In the genomic region with DNA sequence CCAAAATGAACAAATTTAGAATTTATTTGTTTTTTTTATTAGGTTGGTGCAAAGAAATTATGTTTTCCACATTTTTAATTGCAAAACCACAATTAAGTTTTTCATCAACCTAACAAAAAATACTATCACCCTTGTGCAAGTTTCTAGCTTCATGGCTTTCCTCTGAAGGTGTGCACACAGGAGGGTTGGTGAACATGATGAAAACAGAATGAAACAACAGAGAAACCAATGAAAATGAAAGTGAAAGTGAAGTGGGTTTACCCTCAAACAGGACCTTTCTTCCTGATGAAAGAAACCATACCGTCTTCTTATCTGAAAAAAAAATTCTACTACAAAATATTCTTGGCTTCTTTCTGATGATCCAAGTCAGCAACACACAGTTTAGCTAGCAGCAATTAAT, we compare ENCODE assay signal across 8 cellular contexts.
DNase-seq lines count a peak whose midpoint lies in the region; TF ChIP-seq lines count a peak whose summit lies in the region.
"Had no signal": no experiment of that assay in that cellular context is flagged by ENCODE, and none has a peak within 500 bp of the region (broad histone marks: within the 10 kb centered on the region; RNA-seq: fewer than 3 reads in every experiment).

No MANE protein-coding gene starts in this region.

- H4K91ac ChIP-seq in neuronal stem cell (ENCODE audit: low read depth, low read length, poor library complexity), result no peak overlapping the region

- H3K14ac ChIP-seq in neuronal stem cell (ENCODE audit: low read length), result no peak overlapping the region

- no peak overlapping the region for H3K18ac ChIP-seq in neuronal stem cell (ENCODE audit: low read length)

- intact Hi-C loops in stomach (cut with DNase I; ENCODE audit: low total_unique reads), result no loop called here

- H3K9me3 ChIP-seq in OCI-LY1 (ENCODE audit: low read length), result no peaks in the 10 kb centered on the region
- H3K9me3 ChIP-seq in duodenal mucosa (ENCODE audit: control insufficient read depth in 1 of 2, low read length in 2 of 2), result no peaks in the 10 kb centered on the region
- H3K9me3 ChIP-seq in neuronal stem cell (replicated peaks in 1 of 2; ENCODE audit: control insufficient read depth in 2 of 2, insufficient read depth in 1 of 2, low read depth in 1 of 2, low read length in 2 of 2), result no peaks in the 10 kb centered on the region
- H3K9me3 ChIP-seq in stomach, result no peaks in the 10 kb centered on the region

- H3K79me2 ChIP-seq in OCI-LY1 (ENCODE audit: insufficient read depth, low read length), result no peaks in the 10 kb centered on the region

- H3K4me1 ChIP-seq in OCI-LY1 (ENCODE audit: insufficient read depth, low read length, severe bottlenecking) (peaks cover 12% of the 10 kb centered on the region), duodenal mucosa (ENCODE audit: control insufficient read depth in 1 of 2, insufficient read depth in 2 of 2, low read length in 2 of 2) (no peaks in the 10 kb centered on the region), neuronal stem cell (ENCODE audit: control insufficient read depth in 2 of 2, insufficient read depth in 1 of 2, low read depth in 1 of 2, low read length in 2 of 2) (peaks cover 3 to 6% of the 10 kb centered on the region in 2 donors), stomach (no peaks in the 10 kb centered on the region)

- no peaks in the 10 kb centered on the region for H3K9me2 ChIP-seq in OCI-LY1 (ENCODE audit: low read depth, low read length)

- H2BK12ac ChIP-seq in neuronal stem cell (ENCODE audit: low read length), result no peak overlapping the region

- no CpG with 5 or more reads among the region's 1 CpG for WGBS in neuronal stem cell (ENCODE audit: extremely low coverage in 2 of 2, insufficient read length in 2 of 2, insufficient replicate concordance in 1 of 2), 2 donors
- WGBS in stomach, 5 donors, result 2 to 15% (median 5%) methylated on average over 1 of the region's 1 CpG

- H3F3A ChIP-seq in OCI-LY1 (ENCODE audit: insufficient read depth, low read length), result no peaks in the 10 kb centered on the region

- no peak overlapping the region for H2BK15ac ChIP-seq in neuronal stem cell (ENCODE audit: low read length)

- H4K8ac ChIP-seq in neuronal stem cell (ENCODE audit: low read depth, low read length), result no peak overlapping the region

- TF ChIP-seq POLR2A in stomach (IDR thresholded peaks at IDR 0.05), result no peak

- H3K27me3 ChIP-seq in OCI-LY1 (ENCODE audit: insufficient read depth, low read length) (no peaks in the 10 kb centered on the region), duodenal mucosa (ENCODE audit: control insufficient read depth in 1 of 2, insufficient read depth in 2 of 2, low read length in 2 of 2) (no peaks in the 10 kb centered on the region), neuronal stem cell (ENCODE audit: control insufficient read depth in 3 of 3, insufficient read depth in 3 of 3, low read depth in 1 of 3, low read length in 3 of 3) (peaks cover 0 to 29% (median 4%) of the 10 kb centered on the region in 3 experiments), stomach (no peaks in the 10 kb centered on the region)

- no peak overlapping the region for H2BK5ac ChIP-seq in neuronal stem cell (ENCODE audit: low read length)

- no peak for TF ChIP-seq EP300 in stomach (IDR thresholded peaks at IDR 0.05)

- H3K36me3 ChIP-seq in OCI-LY1 (ENCODE audit: insufficient read depth, low read length) (no peaks in the 10 kb centered on the region; the same call in 1 of the 2 replicates), duodenal mucosa (ENCODE audit: control insufficient read depth in 1 of 2, insufficient read depth in 2 of 2, low read length in 2 of 2) (no peaks in the 10 kb centered on the region), neuronal stem cell (replicated peaks in 1 of 2; ENCODE audit: control insufficient read depth in 2 of 2, insufficient read depth in 2 of 2, low read length in 2 of 2) (no peaks in the 10 kb centered on the region), stomach (no peaks in the 10 kb centered on the region)

- H3K23ac ChIP-seq in neuronal stem cell (ENCODE audit: low read depth, low read length, poor library complexity), result no peak overlapping the region

- no peak overlapping the region for H2AK5ac ChIP-seq in neuronal stem cell (ENCODE audit: low read depth, low read length)

- H3K27ac ChIP-seq in OCI-LY1 (ENCODE audit: low read depth, low read length, poor library complexity, severe bottlenecking) (no peak overlapping the region), duodenal mucosa (ENCODE audit: low read depth, low read length) (no peak overlapping the region), neuronal stem cell (replicated peaks; ENCODE audit: low read length) (no peak overlapping the region), stomach (no peak overlapping the region)
- H3K27ac ChIP-seq: KMS-11 had no signal

- H4K20me1 ChIP-seq in OCI-LY1 (ENCODE audit: insufficient read depth, low read length), result no peaks in the 10 kb centered on the region

- H3K9ac ChIP-seq in OCI-LY1 (ENCODE audit: low read length) (no peak overlapping the region), duodenal mucosa (ENCODE audit: low read depth in 1 of 2, low read length in 2 of 2) (no peak overlapping the region), neuronal stem cell (ENCODE audit: low read depth, low read length, poor library complexity) (no peak overlapping the region)
- H3K9ac ChIP-seq: KMS-11 had no signal

- no peak overlapping the region for H3K4ac ChIP-seq in neuronal stem cell (ENCODE audit: low read length)

- no peak overlapping the region for H2BK120ac ChIP-seq in neuronal stem cell (ENCODE audit: low read depth, low read length)

- H3K79me1 ChIP-seq in neuronal stem cell (ENCODE audit: low read depth, low read length), result no peaks in the 10 kb centered on the region

- H3K4me3 ChIP-seq in OCI-LY1 (ENCODE audit: low read depth, low read length, poor library complexity, severe bottlenecking) (peak overlapping the region; percentile 35), duodenal mucosa (ENCODE audit: low read depth in 1 of 2, low read length in 2 of 2) (peak overlapping the region; percentile 21 to 41), neuronal stem cell (ENCODE audit: low read length in 2 of 2) (no peak overlapping the region), stomach (no peak overlapping the region)

- H2AFZ ChIP-seq in OCI-LY1 (ENCODE audit: low read length) (peak overlapping the region; percentile 99), neuronal stem cell (ENCODE audit: low read length) (peak overlapping the region; percentile 45)

- H3K4me2 ChIP-seq in OCI-LY1 (ENCODE audit: low read length) (peak overlapping the region; percentile 53), neuronal stem cell (ENCODE audit: insufficient read depth, low read length, poor library complexity, severe bottlenecking) (no peak overlapping the region)
- H3K4me2 ChIP-seq: KMS-11 had no signal

- TF ChIP-seq CTCF in OCI-LY1 (IDR thresholded peaks at IDR 0.05; ENCODE audit: low read length) (no peak), stomach (IDR thresholded peaks at IDR 0.05) (no peak)

- DNase-seq in H4 (ENCODE audit: low spot score), result peak; percentile 39
- DNase-seq in neuronal stem cell (ENCODE audit: low spot score), result no peak
- DNase-seq in NCI-H748 treated with DMSO at 0.1 percent for 48 hours (lab: John Stamatoyannopoulos, UW), result no peak
- no peak for DNase-seq in NCI-H1436 treated with DMSO at 0.1 percent for 48 hours (lab: John Stamatoyannopoulos, UW)
- DNase-seq in stomach, result no peak

Comparison
In these comparisons a context has a peak if more than half of its experiments do, and no peak if none do; other contexts are left out.
1. H3K4me3 ChIP-seq: peak in OCI-LY1 (single experiment) and duodenal mucosa (2 of 2); none in neuronal stem cell (0 of 2) and stomach (0 of 4).